Comparison of ENCODE assay signal across 18 cellular contexts in genomic region chrX:136272325-136272724, GRCh38. TPM values are rescaled to one million over a fixed set of nuclear protein-coding genes. Genes with fewer than 3 reads are reported as not detected.
DNase-seq lines count a peak whose midpoint lies in the region; ATAC-seq and TF ChIP-seq lines count a peak whose summit lies in the region.
"Had no signal": no experiment of that assay in that cellular context is flagged by ENCODE, and none has a peak within 500 bp of the region (broad histone marks: within the 10 kb centered on the region; RNA-seq: fewer than 3 reads in every experiment).

No MANE protein-coding gene starts in this region.

- H3K4me3 ChIP-seq in DOHH2 (ENCODE audit: low read length): no peak overlapping the region
- H3K4me3 ChIP-seq in astrocyte of the spinal cord (ENCODE audit: low read depth, low read length): no peak overlapping the region
- H3K4me3 ChIP-seq: gastrocnemius medialis, PC-9 had no signal

- no peak overlapping the region for H3K4me2 ChIP-seq in DOHH2 (ENCODE audit: low read length)
- H3K4me2 ChIP-seq: PC-9 had no signal

- H3K27me3 ChIP-seq in DOHH2 (ENCODE audit: control insufficient read depth, low read length): no peaks in the 10 kb centered on the region
- H3K27me3 ChIP-seq: gastrocnemius medialis had no signal

- peaks cover 30% of the 10 kb centered on the region for H3K4me1 ChIP-seq in DOHH2 (ENCODE audit: control insufficient read depth, low read length)
- H3K4me1 ChIP-seq: gastrocnemius medialis had no signal

- no peaks in the 10 kb centered on the region for H3K9me2 ChIP-seq in DOHH2 (replicated peaks; ENCODE audit: control insufficient read depth, low read length)

- no peaks in the 10 kb centered on the region for H4K20me1 ChIP-seq in DOHH2 (ENCODE audit: control insufficient read depth, insufficient read depth, low read depth, low read length)

- H3F3A ChIP-seq in DOHH2 (ENCODE audit: control insufficient read depth, insufficient read depth): no peaks in the 10 kb centered on the region

- no peaks in the 10 kb centered on the region for H3K9me3 ChIP-seq in DOHH2 (ENCODE audit: control insufficient read depth, insufficient read depth, low read length)
- H3K9me3 ChIP-seq: gastrocnemius medialis had no signal

- DNase-seq in Kasumi-1 (lab: John Stamatoyannopoulos, UW) (peak; percentile 6 to 19), astrocyte of the spinal cord (ENCODE audit: low read depth, low spot score) (no peak), myocyte (ENCODE audit: low read depth) (peak; percentile 25), DMS79 (lab: John Stamatoyannopoulos, UW) (no peak)
- DNase-seq: activated B cell treated with CpG ODN at 0.5 μM for 24 hours; activated naive CD4-positive, alpha-beta T cell; gastrocnemius medialis; natural killer cell; NCI-H1436 treated with DMSO at 0.1 percent for 48 hours; NCI-H446; PC-9 had no signal

- no peak for ATAC-seq in HG03097 (IDR thresholded peaks at IDR 0.05; ENCODE audit: low FRiP score, unreplicated experiment)
- ATAC-seq in GM19463 (IDR thresholded peaks at IDR 0.05; ENCODE audit: unreplicated experiment): no peak
- ATAC-seq in HG03139 (IDR thresholded peaks at IDR 0.05; ENCODE audit: unreplicated experiment): no peak
- ATAC-seq: natural killer cell had no signal

- H3K36me3 ChIP-seq in DOHH2 (ENCODE audit: control insufficient read depth, low read length): no peaks in the 10 kb centered on the region
- H3K36me3 ChIP-seq: gastrocnemius medialis had no signal

- peak; percentile 16 for TF ChIP-seq CTCF in DOHH2 (IDR thresholded peaks at IDR 0.05; ENCODE audit: low read depth, low read length, poor library complexity, severe bottlenecking)
- peak; percentile 19 for TF ChIP-seq CTCF in astrocyte of the spinal cord (IDR thresholded peaks at IDR 0.05; ENCODE audit: low read depth, low read length)

- no peak overlapping the region for H3K27ac ChIP-seq in DOHH2 (ENCODE audit: low read depth, low read length)
- H3K27ac ChIP-seq: PC-9 had no signal

- in situ Hi-C loops in astrocyte of the spinal cord (cut with HindIII; ENCODE audit: low sequenced_read_pairs): no loop called here

- no peaks in the 10 kb centered on the region for H3K79me2 ChIP-seq in DOHH2 (ENCODE audit: control insufficient read depth, low read length)

RNA-seq across cellular contexts. Expression of gene MAP7D3, which starts 21.1 kb away (rescaled TPM):
- total RNA-seq in myocyte: 11.0 and 14.3 TPM in 2 replicates
- 6.6 TPM for polyA plus RNA-seq in myocyte (2012)

RNA-seq across cellular contexts. Expression of gene ADGRG4, which starts 28.4 kb away (rescaled TPM):
- not detected in 2 replicates for total RNA-seq in myocyte
- polyA plus RNA-seq in myocyte (2012): not detected
- total RNA-seq: activated B cell treated with CpG ODN at 0.5 μM for 24 hours, H1, lower leg skin, natural killer cell, PC-9 had no signal
- polyA plus RNA-seq: H1, IgD-negative memory B cell had no signal

Comparison
In these comparisons a context has a peak if more than half of its experiments do, and no peak if none do; other contexts are left out.
1. DNase-seq: peak in Kasumi-1 (2 of 2) and myocyte (single experiment); none in astrocyte of the spinal cord (single experiment) and DMS79 (single experiment).